ENCODE assay signal across 8 cellular contexts in the genomic region with DNA sequence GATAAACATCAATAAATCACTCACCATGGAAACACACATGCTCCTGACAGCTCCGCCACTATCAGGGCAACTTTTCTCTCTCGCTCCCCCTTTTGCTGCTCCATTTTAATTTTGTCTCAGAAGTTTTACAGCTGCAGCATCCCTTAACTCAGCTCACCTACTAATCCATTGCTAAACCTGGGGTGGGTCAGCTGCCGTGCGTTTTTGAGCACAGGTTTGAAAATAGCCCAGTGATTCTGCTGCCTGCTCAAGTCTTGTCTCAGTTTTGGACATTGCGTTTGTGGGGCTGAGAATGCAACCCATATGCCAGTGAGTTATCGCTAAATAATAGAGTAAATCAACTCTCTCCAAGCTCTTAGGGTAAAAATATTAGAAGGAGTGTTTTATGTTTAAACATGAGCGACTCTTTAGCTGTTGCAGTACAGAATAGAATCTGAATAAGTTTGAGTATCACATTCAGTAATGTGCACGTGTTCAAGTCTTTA. TPM values are rescaled to one million over a fixed set of nuclear protein-coding genes. Genes with fewer than 3 reads are reported as not detected.
DNase-seq lines count a peak whose midpoint lies in the region; ATAC-seq and TF ChIP-seq lines count a peak whose summit lies in the region.

No MANE protein-coding gene starts in this region.

- H3K4me1 ChIP-seq in PC-3 (ENCODE audit: insufficient read depth, low read length), result peaks cover 24% of the 10 kb centered on the region
- peaks cover 8% of the 10 kb centered on the region for H3K4me1 ChIP-seq in rectal smooth muscle tissue (ENCODE audit: control insufficient read depth, insufficient read depth, low read length)

- no peak for DNase-seq in GM06990 (ENCODE audit: extremely low read depth, insufficient read length)
- DNase-seq in PC-3, result no peak
- peak; percentile 3 for DNase-seq in epithelial cell of esophagus (ENCODE audit: low read depth)
- no peak for DNase-seq in NCI-H2081 treated with DMSO at 0.1 percent for 48 hours (lab: John Stamatoyannopoulos, UW)

- no TSS peak for BruUV-seq in PC-3 (replicated peaks; lab: Mats Ljungman, UMichigan)

- no peak overlapping the region for H3K27ac ChIP-seq in PC-3 (ENCODE audit: low read length)
- peak overlapping the region; percentile 85 for H3K27ac ChIP-seq in rectal smooth muscle tissue (ENCODE audit: low read depth, low read length)

- H3K9me3 ChIP-seq in PC-3 (ENCODE audit: low read length), result no peaks in the 10 kb centered on the region

- intact Hi-C loops in PC-3 (cut with micrococcal nuclease), result loop anchor here (5.0 kb wide), 1 partner anchor 35 kb away; no protein-coding TSS in a partner anchor

- H4K20me1 ChIP-seq in PC-3 (ENCODE audit: low read length), result no peaks in the 10 kb centered on the region

- POLR2A ChIA-PET in PC-3 (lab: Charles Lee; ENCODE audit: unreplicated experiment), result interaction anchor here (0.7 kb wide), 1 partner anchor 159 kb away, joined by 13 read pairs; no protein-coding TSS in a partner anchor

- no peak for TF ChIP-seq CTCF in GM06990 (IDR thresholded peaks at IDR 0.05; ENCODE audit: insufficient read depth, low read length, poor library complexity, severe bottlenecking)
- TF ChIP-seq CTCF in PC-3 (conservative IDR thresholded peaks at IDR 0.05; ENCODE audit: low read depth, low read length), result no peak
- no peak for TF ChIP-seq CTCF in epithelial cell of esophagus (IDR thresholded peaks at IDR 0.05; ENCODE audit: insufficient read depth, low read depth, low read length, missing control alignments)

- ATAC-seq in PC-3 (no peak), HG03135 (IDR thresholded peaks at IDR 0.05; ENCODE audit: unreplicated experiment) (no peak), HG03378 (IDR thresholded peaks at IDR 0.05; ENCODE audit: unreplicated experiment) (no peak), HG02885 (IDR thresholded peaks at IDR 0.05; ENCODE audit: poor library complexity, unreplicated experiment) (no peak)

- peaks cover 9% of the 10 kb centered on the region for H3F3A ChIP-seq in PC-3 (ENCODE audit: low read length, unreplicated experiment)

- H3K4me3 ChIP-seq in GM06990 (replicated peaks; ENCODE audit: low read depth, low read length), result peak overlapping the region; percentile 74
- peak overlapping the region; percentile 74 for H3K4me3 ChIP-seq in PC-3 (ENCODE audit: low read length)
- H3K4me3 ChIP-seq in epithelial cell of esophagus (ENCODE audit: low read length), result peak overlapping the region; percentile 61
- H3K4me3 ChIP-seq in rectal smooth muscle tissue (ENCODE audit: low read length), result peak overlapping the region; percentile 81

- CTCF ChIA-PET in PC-3 (lab: Charles Lee), result no interaction called here

- H3K4me2 ChIP-seq in PC-3 (ENCODE audit: low read length), result peak overlapping the region; percentile 95

- H3K36me3 ChIP-seq in GM06990 (ENCODE audit: control insufficient read depth, insufficient read depth, low read length) (no peaks in the 10 kb centered on the region), PC-3 (ENCODE audit: low read depth, low read length) (no peaks in the 10 kb centered on the region), rectal smooth muscle tissue (ENCODE audit: control insufficient read depth, insufficient read depth, low read length) (no peaks in the 10 kb centered on the region)

- H3K9ac ChIP-seq in PC-3 (ENCODE audit: low read length) (no peak overlapping the region), rectal smooth muscle tissue (ENCODE audit: low read length) (no peak overlapping the region)

- H3K27me3 ChIP-seq in GM06990 (replicated peaks; ENCODE audit: control insufficient read depth, insufficient read depth, low read length) (no peaks in the 10 kb centered on the region), PC-3 (ENCODE audit: low read length) (no peaks in the 10 kb centered on the region), rectal smooth muscle tissue (ENCODE audit: control insufficient read depth, insufficient read depth, low read length) (no peaks in the 10 kb centered on the region)

- H3K9me2 ChIP-seq in PC-3 (replicated peaks; ENCODE audit: low read length), result no peaks in the 10 kb centered on the region

- no peak overlapping the region for H2AFZ ChIP-seq in PC-3 (ENCODE audit: low read length)

- peaks cover 46% of the 10 kb centered on the region for H3K79me2 ChIP-seq in PC-3 (ENCODE audit: low read length)

RNA-seq across cellular contexts. Expression of gene TSHZ1, which starts 2.1 kb away (rescaled TPM):
- total RNA-seq in PC-3 (2014; rRNA removed), result 5.6 and 7.5 TPM in 2 replicates

RNA-seq across cellular contexts. Expression of gene PTGR3, which starts 3.7 kb away (rescaled TPM):
- total RNA-seq in PC-3 (2014; rRNA removed), result 8.2 and 8.3 TPM in 2 replicates
